13 cellular contexts compared by ENCODE assay signal in genomic region chr20:1809611-1810510, GRCh38.
DNase-seq lines count a peak whose midpoint lies in the region; ATAC-seq and TF ChIP-seq lines count a peak whose summit lies in the region.
"Had no signal": no experiment of that assay in that cellular context is flagged by ENCODE, and none has a peak within 500 bp of the region (broad histone marks: within the 10 kb centered on the region; RNA-seq: fewer than 3 reads in every experiment).

No MANE protein-coding gene starts in this region.

- H2AFZ ChIP-seq in mammary epithelial cell (ENCODE audit: low read depth, low read length) = peak overlapping the region; percentile 72

- no peak for TF ChIP-seq POLR2A in vagina (IDR thresholded peaks at IDR 0.05)

- TSS peak; percentile 31 for BruUV-seq in mammary epithelial cell (replicated peaks; lab: Mats Ljungman, UMichigan)

- no peak overlapping the region for H3K4me3 ChIP-seq in left ventricle myocardium inferior
- H3K4me3 ChIP-seq in mammary epithelial cell (replicated peaks in 1 of 3; ENCODE audit: insufficient read depth in 1 of 3, low read depth in 2 of 3, low read length in 3 of 3) = no peak overlapping the region
- H3K4me3 ChIP-seq in vagina = no peak overlapping the region
- H3K4me3 ChIP-seq in aorta (ENCODE audit: low read length in 2 of 2) = no peak overlapping the region

- H3K4me1 ChIP-seq in left ventricle myocardium inferior = peaks cover 41% of the 10 kb centered on the region
- peaks cover 79% of the 10 kb centered on the region for H3K4me1 ChIP-seq in mammary epithelial cell (ENCODE audit: insufficient read depth, low read length)
- H3K4me1 ChIP-seq in vagina = peaks cover 47% of the 10 kb centered on the region
- peaks cover 5 to 6% of the 10 kb centered on the region in 2 donors for H3K4me1 ChIP-seq in aorta (ENCODE audit: control insufficient read depth in 1 of 2, insufficient read depth in 2 of 2, low read length in 2 of 2)

- ATAC-seq in Right ventricle myocardium inferior (no peak), left lobe of liver (no peak), aorta (ENCODE audit: low FRiP score) (no peak), GM21526 (IDR thresholded peaks at IDR 0.05; ENCODE audit: low FRiP score, unreplicated experiment) (no peak)
- ATAC-seq: activated CD8-positive, alpha-beta memory T cell treated with anti-CD3 and anti-CD28 coated beads, Interleukin-2, amount 10 ng/mL, durations not matched to agents 7 days and 5 days; naive thymus-derived CD8-positive, alpha-beta T cell had no signal

- in situ Hi-C loops in mammary epithelial cell (cut with MboI; ENCODE audit: low sequenced_read_pairs in 2 of 2) = no loop called here

- no peaks in the 10 kb centered on the region for H3K36me3 ChIP-seq in left ventricle myocardium inferior
- no peaks in the 10 kb centered on the region for H3K36me3 ChIP-seq in mammary epithelial cell (ENCODE audit: insufficient read depth, low read length)
- H3K36me3 ChIP-seq in vagina = no peaks in the 10 kb centered on the region
- H3K36me3 ChIP-seq in aorta (ENCODE audit: control insufficient read depth in 1 of 2, insufficient read depth in 2 of 2, low read length in 1 of 2) = no peaks in the 10 kb centered on the region

- H3K9ac ChIP-seq in mammary epithelial cell (ENCODE audit: insufficient read depth, low read length) = peak overlapping the region; percentile 61

- no peaks in the 10 kb centered on the region for H3K27me3 ChIP-seq in left ventricle myocardium inferior (ENCODE audit: low read depth)
- no peaks in the 10 kb centered on the region for H3K27me3 ChIP-seq in mammary epithelial cell (ENCODE audit: insufficient read depth, low read length)
- no peaks in the 10 kb centered on the region for H3K27me3 ChIP-seq in vagina
- H3K27me3 ChIP-seq in aorta (ENCODE audit: control insufficient read depth in 1 of 2, insufficient read depth in 2 of 2, low read length in 1 of 2) = no peaks in the 10 kb centered on the region

- H3K9me3 ChIP-seq in left ventricle myocardium inferior (replicated peaks) = no peaks in the 10 kb centered on the region
- H3K9me3 ChIP-seq in mammary epithelial cell (replicated peaks; ENCODE audit: insufficient read depth, low read length) = no peaks in the 10 kb centered on the region
- H3K9me3 ChIP-seq in vagina = no peaks in the 10 kb centered on the region
- no peaks in the 10 kb centered on the region for H3K9me3 ChIP-seq in aorta (ENCODE audit: control insufficient read depth, low read length)

- no peaks in the 10 kb centered on the region for H3K79me2 ChIP-seq in mammary epithelial cell (ENCODE audit: insufficient read depth, low read length)

- dilution Hi-C loops in mammary epithelial cell (cut with HindIII; ENCODE audit: low sequenced_read_pairs) = no loop called here

- peak overlapping the region; percentile 58 for H3K4me2 ChIP-seq in mammary epithelial cell (ENCODE audit: insufficient read depth, low read depth, low read length)

- H4K20me1 ChIP-seq in mammary epithelial cell (ENCODE audit: insufficient read depth, low read length) = no peaks in the 10 kb centered on the region

- CTCF ChIA-PET in mammary epithelial cell (lab: Charles Lee; ENCODE audit: low non-redundant PET) = interaction anchor here (0.5 kb wide), 2 partner anchors 33 to 518 kb away, joined by 4 read pairs; no protein-coding TSS in a partner anchor

- intact Hi-C loops in left ventricle myocardium inferior (cut with micrococcal nuclease) = loop anchor here (10.0 kb wide), 1 partner anchor 105 kb away; no protein-coding TSS in a partner anchor
- intact Hi-C loops in Right ventricle myocardium inferior (cut with DNase I) = loop anchor here (10.0 kb wide), 1 partner anchor 365 kb away; no protein-coding TSS in a partner anchor
- intact Hi-C loops in mammary epithelial cell (cut with micrococcal nuclease) = loop anchor here (1.0 to 2.0 kb wide), 2 partner anchors 20 to 85 kb away; partner anchors contain the start of gene SIRPA
- intact Hi-C loops in vagina (cut with DNase I) = no loop called here
- intact Hi-C loops in aorta (cut with DNase I) = loop anchor here (2.0 to 10.0 kb wide), 2 partner anchors 85 to 295 kb away; partner anchors contain the start of genes STK35 (in 2 of the 2) and SIRPA (in 1 of the 2)

- no peak for TF ChIP-seq CTCF in left ventricle myocardium inferior (IDR thresholded peaks at IDR 0.05; ENCODE audit: borderline replicate concordance)
- no peak for TF ChIP-seq CTCF in mammary epithelial cell (conservative IDR thresholded peaks at IDR 0.05 in 1 of 2, IDR thresholded peaks at IDR 0.05 in 1 of 2; ENCODE audit: extremely low read depth in 1 of 2, insufficient read depth in 1 of 2, low read depth in 1 of 2, low read length in 2 of 2)
- TF ChIP-seq CTCF in vagina (IDR thresholded peaks at IDR 0.05) = no peak

- 6% methylated on average over 10 of the region's 10 CpGs for WGBS in mammary epithelial cell (ENCODE audit: low coverage, missing lambda C conversion rate)
- whole genome bisulfite sequencing in aorta, 2 donors = 71 to 73% methylated on average over 10 of the region's 10 CpGs

- DNase-seq in left ventricle myocardium inferior = no peak
- DNase-seq in Right ventricle myocardium inferior (ENCODE audit: missing footprints) = no peak
- DNase-seq in mammary epithelial cell = peak; percentile 77
- peak; percentile 39 for DNase-seq in left lobe of liver (ENCODE audit: low spot score)
- peak; percentile 71 to 95 for DNase-seq in vagina (ENCODE audit: extremely low spot score in 2 of 2)
- no peak for DNase-seq in aorta
- no peak for DNase-seq in SIG-M5 treated with dmso at 0.1 percent for 504 hours (lab: John Stamatoyannopoulos, UW; ENCODE audit: unreplicated experiment)
- DNase-seq: activated CD8-positive, alpha-beta memory T cell treated with anti-CD3 and anti-CD28 coated beads, Interleukin-2, amount 10 ng/mL, durations not matched to agents 7 days and 5 days; central memory CD4-positive, alpha-beta T cell; naive thymus-derived CD8-positive, alpha-beta T cell; NCI-H510A; stimulated activated CD4-positive, alpha-beta T cell treated with anti-CD3 and anti-CD28 coated beads, Interleukin-1b, Interleukin-23, amount 100 ng/mL, for 48 hours had no signal

- peak overlapping the region; percentile 67 for H3K27ac ChIP-seq in left ventricle myocardium inferior (replicated peaks)
- H3K27ac ChIP-seq in mammary epithelial cell (ENCODE audit: insufficient read depth, low read depth, low read length) = peak overlapping the region; percentile 87
- H3K27ac ChIP-seq in vagina = peak overlapping the region; percentile 68
- peak overlapping the region in 1 of 2 donors; percentile 55 for H3K27ac ChIP-seq in aorta (ENCODE audit: low read depth in 1 of 2, low read length in 2 of 2)

Comparison
In these comparisons a context has a peak if more than half of its experiments do, and no peak if none do; other contexts are left out.
1. DNase-seq: peak in mammary epithelial cell (single experiment), left lobe of liver (single experiment) and vagina (2 of 2); none in left ventricle myocardium inferior (single experiment), Right ventricle myocardium inferior (single experiment), aorta (0 of 2) and SIG-M5 treated with dmso at 0.1 percent for 504 hours (single experiment).